33 cellular contexts compared by ENCODE assay signal in genomic region chr19:53068834-53069233, GRCh38. TPM values are rescaled to one million over a fixed set of nuclear protein-coding genes. Genes with fewer than 3 reads are reported as not detected.
"Had no signal": no experiment of that assay in that cellular context is flagged by ENCODE, and none has a peak within 500 bp of the region (broad histone marks: within the 10 kb centered on the region; RNA-seq: fewer than 3 reads in every experiment).

No MANE protein-coding gene starts in this region.

- ATAC-seq: activated T-helper 17 cell treated with anti-CD3 and anti-CD28 coated beads, Interleukin-2, amount 50 U/mL, for 72 hours; gastrocnemius medialis; left lung; right lobe of liver; upper lobe of right lung had no signal

- H3K27ac Mint-ChIP-seq: activated T-helper 17 cell treated with anti-CD3 and anti-CD28 coated beads, Interleukin-2, amount 50 U/mL, for 72 hours; progenitor cell of endocrine pancreas; stimulated activated naive CD8-positive, alpha-beta T cell treated with anti-CD3 and anti-CD28 coated beads, Interleukin-15, Interleukin-2, amounts not matched to agents 100 ng/mL and 50 ng/mL, for 24 hours; T-helper 1 cell treated with Interleukin-12 subunit alpha and Interleukin-12 subunit beta and Interleukin-4 antibody, amounts not matched to agents 30 μg/mL and 1 μg/mL, for 36 hours had no signal

- H3K27ac ChIP-seq: epithelial cell of prostate, esophagus squamous epithelium, gastrocnemius medialis, left lung, ovary, right lobe of liver, thyroid gland, upper lobe of right lung, VCaP had no signal

- H3K4me3 ChIP-seq: esophagus squamous epithelium, left lung, lung, ovary, right lobe of liver, thyroid gland, upper lobe of right lung had no signal

- H3K4me3 Mint-ChIP-seq: activated T-helper 17 cell treated with anti-CD3 and anti-CD28 coated beads, Interleukin-2, amount 50 U/mL, for 72 hours; naive B cell; stimulated activated naive CD8-positive, alpha-beta T cell treated with anti-CD3 and anti-CD28 coated beads, Interleukin-15, Interleukin-2, amounts not matched to agents 100 ng/mL and 50 ng/mL, for 24 hours; T-helper 1 cell treated with Interleukin-12 subunit alpha and Interleukin-12 subunit beta and Interleukin-4 antibody, amounts not matched to agents 30 μg/mL and 1 μg/mL, for 36 hours had no signal

- H3K9me3 ChIP-seq: thyroid gland had no signal

- H3K4me1 Mint-ChIP-seq: activated T-helper 17 cell treated with anti-CD3 and anti-CD28 coated beads, Interleukin-2, amount 50 U/mL, for 72 hours had no signal

- DNase-seq: activated CD4-positive, alpha-beta T cell treated with anti-CD3 and anti-CD28 coated beads for 4 hours; activated CD4-positive, alpha-beta T cell treated with anti-CD3 and anti-CD28 coated beads, Interleukin-2, amount 50 U/mL, for 4 hours; activated CD8-positive, alpha-beta memory T cell treated with anti-CD3 and anti-CD28 coated beads, Interleukin-2, amount 50 U/mL, for 4 hours; activated gamma-delta T cell treated with Interleukin-2 at 50 U/mL for 16 hours; activated naive CD4-positive, alpha-beta T cell treated with anti-CD3 and anti-CD28 coated beads, Interleukin-2, amount 50 U/mL, for 16 hours; activated T-cell treated with anti-CD3 and anti-CD28 coated beads, Interleukin-2, amount 50 U/mL, for 1 hour; amygdala; caudate nucleus; esophagus squamous epithelium; gastrocnemius medialis; glutamatergic neuron; left lung; naive B cell; ovary; right lobe of liver; stimulated activated CD4-positive, alpha-beta T cell treated with anti-CD3 and anti-CD28 coated beads, Interleukin-2, amount 100 ng/mL, for 48 hours; substantia nigra; T-helper 9 cell; thyroid gland; upper lobe of right lung had no signal

- H3K4me1 ChIP-seq: esophagus squamous epithelium, gastrocnemius medialis, left lung, right lobe of liver, thyroid gland, upper lobe of right lung had no signal

- H3K27me3 ChIP-seq: esophagus squamous epithelium, gastrocnemius medialis, left lung, ovary, right lobe of liver, thyroid gland, upper lobe of right lung had no signal

RNA-seq across cellular contexts. Expression of gene ERVV-2, which starts 24.3 kb away (rescaled TPM):
- total RNA-seq: activated CD8-positive, alpha-beta memory T cell treated with anti-CD3 and anti-CD28 coated beads for 36 hours; activated T-helper 17 cell treated with anti-CD3 and anti-CD28 coated beads, Interleukin-2, amount 50 U/mL, for 72 hours; chondrocyte; esophagus squamous epithelium; gastrocnemius medialis; left lung; lung; mesenteric fat pad; mucosa of gallbladder; ovary; progenitor cell of endocrine pancreas; right lobe of liver; skeletal muscle tissue; upper lobe of right lung had no signal

RNA-seq across cellular contexts. Expression of gene ERVV-1, which starts 55.1 kb away (rescaled TPM):
- total RNA-seq: activated CD8-positive, alpha-beta memory T cell treated with anti-CD3 and anti-CD28 coated beads for 36 hours; chondrocyte; esophagus squamous epithelium; left lung; lung; mesenteric fat pad; mucosa of gallbladder; ovary; progenitor cell of endocrine pancreas; renal cortical epithelial cell; right lobe of liver; skeletal muscle tissue; thyroid gland; upper lobe of right lung had no signal
